In the genomic region with DNA sequence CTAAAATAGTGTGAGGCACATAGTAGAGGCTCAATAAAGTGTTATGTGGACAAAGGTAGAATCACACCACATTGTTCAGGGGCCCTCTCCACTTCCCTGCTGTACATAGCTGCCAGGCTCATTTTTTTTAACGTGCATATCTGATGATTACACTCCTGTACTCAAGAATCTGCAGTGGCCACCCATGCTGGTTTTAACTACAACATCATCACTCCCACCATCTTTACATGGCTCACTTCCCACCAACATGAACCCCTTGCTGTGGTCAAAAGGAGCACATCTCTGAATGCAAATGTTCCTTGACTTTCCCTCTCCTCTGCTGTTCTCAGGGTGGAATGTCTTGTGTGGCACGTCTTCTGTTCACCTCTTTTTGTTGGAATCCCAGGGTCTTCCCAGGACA, we compare ENCODE assay signal across 2 cellular contexts.
TF ChIP-seq lines count a peak whose summit lies in the region.

No MANE protein-coding gene starts in this region.

TF ChIP-seq in SK-N-SH, 30 proteins besides CTCF, POLR2A, EP300 and RAD21 (continued from another document):
- TF ChIP-seq NRF1 (IDR thresholded peaks at IDR 0.05; ENCODE audit: low read depth, low read length) (no peak), POLR2AphosphoS5 (IDR thresholded peaks at IDR 0.05; ENCODE audit: low read depth, low read length) (no peak), RFX5 (IDR thresholded peaks at IDR 0.05; ENCODE audit: low read length) (no peak), EZH2phosphoT487 (IDR thresholded peaks at IDR 0.05; ENCODE audit: borderline replicate concordance, low read depth) (no peak), ELF1 (IDR thresholded peaks at IDR 0.05) (no peak), SIN3A (IDR thresholded peaks at IDR 0.05; ENCODE audit: borderline replicate concordance, low read depth, low read length) (no peak), MEF2A (IDR thresholded peaks at IDR 0.05; ENCODE audit: borderline replicate concordance, low read depth) (no peak), YY1 (IDR thresholded peaks at IDR 0.05; ENCODE audit: low read depth) (no peak), TAF1 (IDR thresholded peaks at IDR 0.05; ENCODE audit: borderline replicate concordance, low read depth, low read length) (no peak), FOXJ3 (CRISPR knock-in tag; IDR thresholded peaks at IDR 0.05) (no peak)
- TF ChIP-seq, protein P1, sequence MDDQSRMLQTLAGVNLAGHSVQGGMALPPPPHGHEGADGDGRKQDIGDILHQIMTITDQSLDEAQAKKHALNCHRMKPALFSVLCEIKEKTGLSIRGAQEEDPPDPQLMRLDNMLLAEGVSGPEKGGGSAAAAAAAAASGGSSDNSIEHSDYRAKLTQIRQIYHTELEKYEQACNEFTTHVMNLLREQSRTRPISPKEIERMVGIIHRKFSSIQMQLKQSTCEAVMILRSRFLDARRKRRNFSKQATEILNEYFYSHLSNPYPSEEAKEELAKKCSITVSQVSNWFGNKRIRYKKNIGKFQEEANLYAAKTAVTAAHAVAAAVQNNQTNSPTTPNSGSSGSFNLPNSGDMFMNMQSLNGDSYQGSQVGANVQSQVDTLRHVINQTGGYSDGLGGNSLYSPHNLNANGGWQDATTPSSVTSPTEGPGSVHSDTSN (IDR thresholded peaks at IDR 0.05), result no peak
- TF ChIP-seq, protein P2, sequence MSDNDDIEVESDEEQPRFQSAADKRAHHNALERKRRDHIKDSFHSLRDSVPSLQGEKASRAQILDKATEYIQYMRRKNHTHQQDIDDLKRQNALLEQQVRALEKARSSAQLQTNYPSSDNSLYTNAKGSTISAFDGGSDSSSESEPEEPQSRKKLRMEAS (IDR thresholded peaks at IDR 0.05; ENCODE audit: low read depth), result no peak
- TF ChIP-seq, protein P3, sequence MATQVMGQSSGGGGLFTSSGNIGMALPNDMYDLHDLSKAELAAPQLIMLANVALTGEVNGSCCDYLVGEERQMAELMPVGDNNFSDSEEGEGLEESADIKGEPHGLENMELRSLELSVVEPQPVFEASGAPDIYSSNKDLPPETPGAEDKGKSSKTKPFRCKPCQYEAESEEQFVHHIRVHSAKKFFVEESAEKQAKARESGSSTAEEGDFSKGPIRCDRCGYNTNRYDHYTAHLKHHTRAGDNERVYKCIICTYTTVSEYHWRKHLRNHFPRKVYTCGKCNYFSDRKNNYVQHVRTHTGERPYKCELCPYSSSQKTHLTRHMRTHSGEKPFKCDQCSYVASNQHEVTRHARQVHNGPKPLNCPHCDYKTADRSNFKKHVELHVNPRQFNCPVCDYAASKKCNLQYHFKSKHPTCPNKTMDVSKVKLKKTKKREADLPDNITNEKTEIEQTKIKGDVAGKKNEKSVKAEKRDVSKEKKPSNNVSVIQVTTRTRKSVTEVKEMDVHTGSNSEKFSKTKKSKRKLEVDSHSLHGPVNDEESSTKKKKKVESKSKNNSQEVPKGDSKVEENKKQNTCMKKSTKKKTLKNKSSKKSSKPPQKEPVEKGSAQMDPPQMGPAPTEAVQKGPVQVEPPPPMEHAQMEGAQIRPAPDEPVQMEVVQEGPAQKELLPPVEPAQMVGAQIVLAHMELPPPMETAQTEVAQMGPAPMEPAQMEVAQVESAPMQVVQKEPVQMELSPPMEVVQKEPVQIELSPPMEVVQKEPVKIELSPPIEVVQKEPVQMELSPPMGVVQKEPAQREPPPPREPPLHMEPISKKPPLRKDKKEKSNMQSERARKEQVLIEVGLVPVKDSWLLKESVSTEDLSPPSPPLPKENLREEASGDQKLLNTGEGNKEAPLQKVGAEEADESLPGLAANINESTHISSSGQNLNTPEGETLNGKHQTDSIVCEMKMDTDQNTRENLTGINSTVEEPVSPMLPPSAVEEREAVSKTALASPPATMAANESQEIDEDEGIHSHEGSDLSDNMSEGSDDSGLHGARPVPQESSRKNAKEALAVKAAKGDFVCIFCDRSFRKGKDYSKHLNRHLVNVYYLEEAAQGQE (IDR thresholded peaks at IDR 0.05; ENCODE audit: low read depth, low read length), result no peak
- TF ChIP-seq, protein P4, sequence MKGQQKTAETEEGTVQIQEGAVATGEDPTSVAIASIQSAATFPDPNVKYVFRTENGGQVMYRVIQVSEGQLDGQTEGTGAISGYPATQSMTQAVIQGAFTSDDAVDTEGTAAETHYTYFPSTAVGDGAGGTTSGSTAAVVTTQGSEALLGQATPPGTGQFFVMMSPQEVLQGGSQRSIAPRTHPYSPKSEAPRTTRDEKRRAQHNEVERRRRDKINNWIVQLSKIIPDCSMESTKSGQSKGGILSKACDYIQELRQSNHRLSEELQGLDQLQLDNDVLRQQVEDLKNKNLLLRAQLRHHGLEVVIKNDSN (IDR thresholded peaks at IDR 0.05; ENCODE audit: borderline replicate concordance, low read depth), result no peak

TF ChIP-seq in SK-N-SH treated with all-trans-retinoic acid at 6 μM for 48 hours, 23 proteins besides CTCF, POLR2A, EP300 and RAD21:
- TF ChIP-seq, protein P5, sequence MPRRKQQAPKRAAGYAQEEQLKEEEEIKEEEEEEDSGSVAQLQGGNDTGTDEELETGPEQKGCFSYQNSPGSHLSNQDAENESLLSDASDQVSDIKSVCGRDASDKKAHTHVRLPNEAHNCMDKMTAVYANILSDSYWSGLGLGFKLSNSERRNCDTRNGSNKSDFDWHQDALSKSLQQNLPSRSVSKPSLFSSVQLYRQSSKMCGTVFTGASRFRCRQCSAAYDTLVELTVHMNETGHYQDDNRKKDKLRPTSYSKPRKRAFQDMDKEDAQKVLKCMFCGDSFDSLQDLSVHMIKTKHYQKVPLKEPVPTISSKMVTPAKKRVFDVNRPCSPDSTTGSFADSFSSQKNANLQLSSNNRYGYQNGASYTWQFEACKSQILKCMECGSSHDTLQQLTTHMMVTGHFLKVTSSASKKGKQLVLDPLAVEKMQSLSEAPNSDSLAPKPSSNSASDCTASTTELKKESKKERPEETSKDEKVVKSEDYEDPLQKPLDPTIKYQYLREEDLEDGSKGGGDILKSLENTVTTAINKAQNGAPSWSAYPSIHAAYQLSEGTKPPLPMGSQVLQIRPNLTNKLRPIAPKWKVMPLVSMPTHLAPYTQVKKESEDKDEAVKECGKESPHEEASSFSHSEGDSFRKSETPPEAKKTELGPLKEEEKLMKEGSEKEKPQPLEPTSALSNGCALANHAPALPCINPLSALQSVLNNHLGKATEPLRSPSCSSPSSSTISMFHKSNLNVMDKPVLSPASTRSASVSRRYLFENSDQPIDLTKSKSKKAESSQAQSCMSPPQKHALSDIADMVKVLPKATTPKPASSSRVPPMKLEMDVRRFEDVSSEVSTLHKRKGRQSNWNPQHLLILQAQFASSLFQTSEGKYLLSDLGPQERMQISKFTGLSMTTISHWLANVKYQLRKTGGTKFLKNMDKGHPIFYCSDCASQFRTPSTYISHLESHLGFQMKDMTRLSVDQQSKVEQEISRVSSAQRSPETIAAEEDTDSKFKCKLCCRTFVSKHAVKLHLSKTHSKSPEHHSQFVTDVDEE (CRISPR knock-in tag; IDR thresholded peaks at IDR 0.05), result no peak
- TF ChIP-seq ZNF8 (CRISPR knock-in tag; IDR thresholded peaks at IDR 0.05), result no peak
- no peak for TF ChIP-seq OSR1 (CRISPR knock-in tag; IDR thresholded peaks at IDR 0.05)
- TF ChIP-seq ARNTL (CRISPR knock-in tag; IDR thresholded peaks at IDR 0.05; ENCODE audit: borderline replicate concordance, low read depth), result no peak
- no peak for TF ChIP-seq ZC3H10 (CRISPR knock-in tag; IDR thresholded peaks at IDR 0.05)
- TF ChIP-seq ISL1 (CRISPR knock-in tag; IDR thresholded peaks at IDR 0.05), result no peak
- no peak for TF ChIP-seq BACH2 (CRISPR knock-in tag; IDR thresholded peaks at IDR 0.05; ENCODE audit: borderline replicate concordance)
- no peak for TF ChIP-seq PPARA (CRISPR knock-in tag; IDR thresholded peaks at IDR 0.05; ENCODE audit: borderline replicate concordance)
- no peak for TF ChIP-seq ZFP30 (CRISPR knock-in tag; IDR thresholded peaks at IDR 0.05)
- TF ChIP-seq CSDC2 (CRISPR knock-in tag; IDR thresholded peaks at IDR 0.05), result no peak
- TF ChIP-seq ZNF70 (CRISPR knock-in tag; IDR thresholded peaks at IDR 0.05), result no peak
- TF ChIP-seq, protein P6, sequence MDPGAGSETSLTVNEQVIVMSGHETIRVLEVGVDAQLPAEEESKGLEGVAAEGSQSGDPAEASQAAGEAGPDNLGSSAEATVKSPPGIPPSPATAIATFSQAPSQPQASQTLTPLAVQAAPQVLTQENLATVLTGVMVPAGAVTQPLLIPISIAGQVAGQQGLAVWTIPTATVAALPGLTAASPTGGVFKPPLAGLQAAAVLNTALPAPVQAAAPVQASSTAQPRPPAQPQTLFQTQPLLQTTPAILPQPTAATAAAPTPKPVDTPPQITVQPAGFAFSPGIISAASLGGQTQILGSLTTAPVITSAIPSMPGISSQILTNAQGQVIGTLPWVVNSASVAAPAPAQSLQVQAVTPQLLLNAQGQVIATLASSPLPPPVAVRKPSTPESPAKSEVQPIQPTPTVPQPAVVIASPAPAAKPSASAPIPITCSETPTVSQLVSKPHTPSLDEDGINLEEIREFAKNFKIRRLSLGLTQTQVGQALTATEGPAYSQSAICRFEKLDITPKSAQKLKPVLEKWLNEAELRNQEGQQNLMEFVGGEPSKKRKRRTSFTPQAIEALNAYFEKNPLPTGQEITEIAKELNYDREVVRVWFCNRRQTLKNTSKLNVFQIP (CRISPR knock-in tag; IDR thresholded peaks at IDR 0.05; ENCODE audit: borderline replicate concordance, low read depth), result no peak
- no peak for TF ChIP-seq RARB (CRISPR knock-in tag; IDR thresholded peaks at IDR 0.05)
- TF ChIP-seq ZFP3 (CRISPR knock-in tag; IDR thresholded peaks at IDR 0.05), result no peak
- no peak for TF ChIP-seq TCF4 (CRISPR knock-in tag; IDR thresholded peaks at IDR 0.05; ENCODE audit: borderline replicate concordance)
- TF ChIP-seq, protein P7, sequence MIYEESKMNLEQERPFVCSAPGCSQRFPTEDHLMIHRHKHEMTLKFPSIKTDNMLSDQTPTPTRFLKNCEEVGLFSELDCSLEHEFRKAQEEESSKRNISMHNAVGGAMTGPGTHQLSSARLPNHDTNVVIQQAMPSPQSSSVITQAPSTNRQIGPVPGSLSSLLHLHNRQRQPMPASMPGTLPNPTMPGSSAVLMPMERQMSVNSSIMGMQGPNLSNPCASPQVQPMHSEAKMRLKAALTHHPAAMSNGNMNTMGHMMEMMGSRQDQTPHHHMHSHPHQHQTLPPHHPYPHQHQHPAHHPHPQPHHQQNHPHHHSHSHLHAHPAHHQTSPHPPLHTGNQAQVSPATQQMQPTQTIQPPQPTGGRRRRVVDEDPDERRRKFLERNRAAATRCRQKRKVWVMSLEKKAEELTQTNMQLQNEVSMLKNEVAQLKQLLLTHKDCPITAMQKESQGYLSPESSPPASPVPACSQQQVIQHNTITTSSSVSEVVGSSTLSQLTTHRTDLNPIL (CRISPR knock-in tag; IDR thresholded peaks at IDR 0.05; ENCODE audit: low read depth), result no peak
